1 cellular context compared by ENCODE assay signal in genomic region chr5:141003026-141003425, GRCh38.
TF ChIP-seq lines count a peak whose summit lies in the region.

No MANE protein-coding gene starts in this region.

TF ChIP-seq in H1, 55 proteins besides CTCF, POLR2A, EP300 and RAD21 (continued from another document):
- TF ChIP-seq ATF3 (IDR thresholded peaks at IDR 0.05; ENCODE audit: insufficient read depth, low read depth, low read length) (no peak), KDM4A (IDR thresholded peaks at IDR 0.05; ENCODE audit: low read depth, low read length, severe bottlenecking) (no peak), SP4 (IDR thresholded peaks at IDR 0.05; ENCODE audit: low read length) (no peak), CBX8 (IDR thresholded peaks at IDR 0.05; ENCODE audit: borderline replicate concordance, low read depth, low read length) (no peak)
